In the genomic region with DNA sequence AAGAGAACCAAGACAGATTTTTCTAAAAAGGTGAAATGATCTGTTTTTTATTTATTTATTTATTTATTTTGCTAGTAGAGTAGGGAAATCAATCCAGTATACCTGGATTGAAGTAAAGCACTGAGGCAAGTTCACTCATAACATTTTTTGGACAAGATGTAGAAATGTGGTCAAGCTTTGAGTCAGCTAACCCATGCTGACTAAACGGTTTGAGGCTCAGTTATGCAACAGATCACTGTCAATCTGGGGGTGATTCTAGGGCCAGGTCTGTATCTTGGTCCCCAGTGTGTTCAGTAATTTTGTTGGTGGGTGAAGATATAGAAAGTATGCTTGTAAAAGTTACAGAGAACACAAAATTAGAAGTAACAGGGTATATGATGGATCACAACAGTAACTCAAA, we compare ENCODE assay signal across 10 cellular contexts.
DNase-seq lines count a peak whose midpoint lies in the region; ATAC-seq and TF ChIP-seq lines count a peak whose summit lies in the region.
"Had no signal": no experiment of that assay in that cellular context is flagged by ENCODE, and none has a peak within 500 bp of the region (broad histone marks: within the 10 kb centered on the region; RNA-seq: fewer than 3 reads in every experiment).

No MANE protein-coding gene starts in this region.

- no peaks in the 10 kb centered on the region for H4K20me1 ChIP-seq in osteoblast (ENCODE audit: insufficient read depth, low read length)

- DNase-seq in GM12865 (ENCODE audit: low read depth) (peak; percentile 35), M059J (ENCODE audit: low read depth) (peak; percentile 72), astrocyte of the hippocampus (ENCODE audit: low read depth, low spot score) (peak; percentile 51), osteoblast (ENCODE audit: insufficient read length, low spot score, missing footprints) (peak; percentile 32), NCI-H82 (lab: John Stamatoyannopoulos, UW) (no peak), NCI-H446 treated with DMSO at 0.1 percent for 48 hours (lab: John Stamatoyannopoulos, UW) (no peak)

- no peaks in the 10 kb centered on the region for H3K9me3 ChIP-seq in osteoblast (ENCODE audit: low read depth, low read length)
- H3K9me3 ChIP-seq: gastroesophageal sphincter had no signal

- TF ChIP-seq CTCF in GM12865 (IDR thresholded peaks at IDR 0.05; ENCODE audit: insufficient read depth, low read depth, low read length, missing control alignments) (no peak), osteoblast (IDR thresholded peaks at IDR 0.05; ENCODE audit: extremely low read depth, low read depth, low read length) (no peak)

- H2AFZ ChIP-seq in osteoblast (ENCODE audit: low read length), result no peak overlapping the region

- H3K4me1 ChIP-seq in osteoblast (ENCODE audit: insufficient read depth, low read length), result peaks cover 10% of the 10 kb centered on the region

- H3K27me3 ChIP-seq in osteoblast (ENCODE audit: insufficient read depth, low read length), result no peaks in the 10 kb centered on the region
- H3K27me3 ChIP-seq: gastroesophageal sphincter had no signal

- no peak for ATAC-seq in GM19397 (IDR thresholded peaks at IDR 0.05; ENCODE audit: unreplicated experiment)
- ATAC-seq: gastroesophageal sphincter, K562, sciatic nerve had no signal

- H3K4me3 ChIP-seq in GM12865 (ENCODE audit: low read depth, low read length) (no peak overlapping the region), osteoblast (ENCODE audit: insufficient read depth, low read length) (no peak overlapping the region)
- H3K4me3 ChIP-seq: gastroesophageal sphincter, K562 had no signal

- peak overlapping the region; percentile 57 for H3K4me2 ChIP-seq in osteoblast (ENCODE audit: insufficient read depth, low read length)

- H3K79me2 ChIP-seq in osteoblast (ENCODE audit: insufficient read depth, low read length), result no peaks in the 10 kb centered on the region

- H3K36me3 ChIP-seq in osteoblast (ENCODE audit: insufficient read depth, low read length), result no peaks in the 10 kb centered on the region
- H3K36me3 ChIP-seq: gastroesophageal sphincter had no signal

- peak overlapping the region; percentile 49 for H3K27ac ChIP-seq in osteoblast (ENCODE audit: low read depth, low read length)
- H3K27ac ChIP-seq: gastroesophageal sphincter had no signal

Comparison
In these comparisons a context has a peak if more than half of its experiments do, and no peak if none do; other contexts are left out.
1. DNase-seq: peak in GM12865 (single experiment), M059J (single experiment), astrocyte of the hippocampus (single experiment) and osteoblast (single experiment); none in NCI-H82 (single experiment) and NCI-H446 treated with DMSO at 0.1 percent for 48 hours (single experiment).